1 cellular context compared by ENCODE assay signal in the genomic region with DNA sequence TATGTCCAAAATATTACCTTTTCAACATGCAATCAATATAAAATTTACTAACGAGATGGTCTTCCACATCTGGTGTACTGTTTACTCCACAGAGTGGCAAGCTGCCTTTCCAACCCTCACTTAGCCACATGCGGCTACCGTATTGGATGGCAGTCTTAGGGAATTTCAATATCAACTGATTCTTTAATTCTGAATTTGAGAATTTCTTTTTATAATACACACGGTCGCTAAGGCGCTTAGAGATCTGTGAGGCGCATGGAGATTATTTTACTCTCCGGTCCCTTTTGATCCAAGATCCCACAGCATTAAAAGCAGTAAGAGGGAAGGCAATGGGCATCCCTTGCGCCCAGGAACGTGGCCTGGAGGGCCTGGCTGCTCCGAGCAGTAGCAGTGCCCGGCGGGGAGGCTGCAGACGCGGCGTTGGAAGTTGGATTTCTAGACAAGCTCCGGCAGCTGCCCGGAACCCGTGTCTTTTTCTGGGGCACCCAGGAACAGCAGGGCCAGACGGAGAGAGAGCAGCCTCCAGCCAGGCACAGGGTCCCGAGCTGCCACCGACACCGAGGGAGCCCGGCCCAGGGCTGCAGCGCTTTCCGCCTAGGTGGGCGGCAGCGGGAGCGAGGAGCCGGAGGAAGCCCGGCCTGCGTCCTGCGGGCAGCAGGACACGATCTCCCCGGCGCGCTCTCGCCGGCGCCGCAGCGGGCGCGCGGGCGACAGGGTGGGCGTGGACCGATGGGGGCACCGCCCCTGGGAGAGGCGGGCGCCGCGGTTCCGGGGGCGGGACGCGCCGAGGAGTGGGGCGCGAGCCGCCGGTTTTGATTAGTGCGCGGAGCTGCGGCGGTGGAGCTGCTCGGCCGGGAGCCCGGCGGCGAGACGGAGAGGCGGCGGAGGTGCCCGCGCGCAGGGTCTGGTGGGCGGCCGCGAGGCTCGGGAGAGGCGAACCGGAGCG.
TF ChIP-seq lines count a peak whose summit lies in the region.

UGCG (plus strand) TSS at position 819 of the 946 bp plus-strand sequence. CDS start 402 bp downstream, outside the sequence.

TF ChIP-seq in HepG2, 621 proteins besides CTCF, POLR2A, EP300 and RAD21 (continued from another document and continues in another):
- TF ChIP-seq CENPBD1 (CRISPR knock-in tag; IDR thresholded peaks at IDR 0.05; ENCODE audit: borderline replicate concordance, low read depth) = no peak
- no peak for TF ChIP-seq SIX4 (CRISPR knock-in tag; IDR thresholded peaks at IDR 0.05)
- TF ChIP-seq, protein P1, sequence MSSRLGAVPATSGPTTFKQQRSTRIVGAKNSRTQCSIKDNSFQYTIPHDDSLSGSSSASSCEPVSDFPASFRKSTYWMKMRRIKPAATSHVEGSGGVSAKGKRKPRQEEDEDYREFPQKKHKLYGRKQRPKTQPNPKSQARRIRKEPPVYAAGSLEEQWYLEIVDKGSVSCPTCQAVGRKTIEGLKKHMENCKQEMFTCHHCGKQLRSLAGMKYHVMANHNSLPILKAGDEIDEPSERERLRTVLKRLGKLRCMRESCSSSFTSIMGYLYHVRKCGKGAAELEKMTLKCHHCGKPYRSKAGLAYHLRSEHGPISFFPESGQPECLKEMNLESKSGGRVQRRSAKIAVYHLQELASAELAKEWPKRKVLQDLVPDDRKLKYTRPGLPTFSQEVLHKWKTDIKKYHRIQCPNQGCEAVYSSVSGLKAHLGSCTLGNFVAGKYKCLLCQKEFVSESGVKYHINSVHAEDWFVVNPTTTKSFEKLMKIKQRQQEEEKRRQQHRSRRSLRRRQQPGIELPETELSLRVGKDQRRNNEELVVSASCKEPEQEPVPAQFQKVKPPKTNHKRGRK (CRISPR knock-in tag; IDR thresholded peaks at IDR 0.05) = no peak
- peak; percentile 32; the same call in 1 of the 2 replicates for TF ChIP-seq HOXA3 (CRISPR knock-in tag; IDR thresholded peaks at IDR 0.05)
- TF ChIP-seq RAD51 (IDR thresholded peaks at IDR 0.05; ENCODE audit: borderline replicate concordance) = no peak
- TF ChIP-seq, protein P2, sequence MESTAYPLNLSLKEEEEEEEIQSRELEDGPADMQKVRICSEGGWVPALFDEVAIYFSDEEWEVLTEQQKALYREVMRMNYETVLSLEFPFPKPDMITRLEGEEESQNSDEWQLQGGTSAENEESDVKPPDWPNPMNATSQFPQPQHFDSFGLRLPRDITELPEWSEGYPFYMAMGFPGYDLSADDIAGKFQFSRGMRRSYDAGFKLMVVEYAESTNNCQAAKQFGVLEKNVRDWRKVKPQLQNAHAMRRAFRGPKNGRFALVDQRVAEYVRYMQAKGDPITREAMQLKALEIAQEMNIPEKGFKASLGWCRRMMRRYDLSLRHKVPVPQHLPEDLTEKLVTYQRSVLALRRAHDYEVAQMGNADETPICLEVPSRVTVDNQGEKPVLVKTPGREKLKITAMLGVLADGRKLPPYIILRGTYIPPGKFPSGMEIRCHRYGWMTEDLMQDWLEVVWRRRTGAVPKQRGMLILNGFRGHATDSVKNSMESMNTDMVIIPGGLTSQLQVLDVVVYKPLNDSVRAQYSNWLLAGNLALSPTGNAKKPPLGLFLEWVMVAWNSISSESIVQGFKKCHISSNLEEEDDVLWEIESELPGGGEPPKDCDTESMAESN (CRISPR knock-in tag; conservative IDR thresholded peaks at IDR 0.05) = peak; percentile 97
- TF ChIP-seq, protein P3, sequence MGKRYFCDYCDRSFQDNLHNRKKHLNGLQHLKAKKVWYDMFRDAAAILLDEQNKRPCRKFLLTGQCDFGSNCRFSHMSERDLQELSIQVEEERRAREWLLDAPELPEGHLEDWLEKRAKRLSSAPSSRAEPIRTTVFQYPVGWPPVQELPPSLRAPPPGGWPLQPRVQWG (CRISPR knock-in tag; IDR thresholded peaks at IDR 0.05; ENCODE audit: borderline replicate concordance, low read depth) = no peak
- TF ChIP-seq ZNF577 (CRISPR knock-in tag; IDR thresholded peaks at IDR 0.05; ENCODE audit: borderline replicate concordance, low read depth) = no peak
- no peak for TF ChIP-seq NFYB (CRISPR knock-in tag; IDR thresholded peaks at IDR 0.05)
- TF ChIP-seq SAFB2 (CRISPR knock-in tag; IDR thresholded peaks at IDR 0.05; ENCODE audit: borderline replicate concordance, low read depth) = peak; percentile 77; the same call in 1 of the 2 replicates
- TF ChIP-seq, protein P4, sequence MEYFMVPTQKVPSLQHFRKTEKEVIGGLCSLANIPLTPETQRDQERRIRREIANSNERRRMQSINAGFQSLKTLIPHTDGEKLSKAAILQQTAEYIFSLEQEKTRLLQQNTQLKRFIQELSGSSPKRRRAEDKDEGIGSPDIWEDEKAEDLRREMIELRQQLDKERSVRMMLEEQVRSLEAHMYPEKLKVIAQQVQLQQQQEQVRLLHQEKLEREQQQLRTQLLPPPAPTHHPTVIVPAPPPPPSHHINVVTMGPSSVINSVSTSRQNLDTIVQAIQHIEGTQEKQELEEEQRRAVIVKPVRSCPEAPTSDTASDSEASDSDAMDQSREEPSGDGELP (IDR thresholded peaks at IDR 0.05; ENCODE audit: borderline replicate concordance, low read depth) = no peak
- TF ChIP-seq HIVEP1 (CRISPR knock-in tag; IDR thresholded peaks at IDR 0.05) = no peak
- no peak for TF ChIP-seq ZNF24 (IDR thresholded peaks at IDR 0.05)
- no peak; the same call in 1 of the 2 replicates for TF ChIP-seq ZNF441 (CRISPR knock-in tag; IDR thresholded peaks at IDR 0.05; ENCODE audit: borderline replicate concordance)
- TF ChIP-seq, protein P5, sequence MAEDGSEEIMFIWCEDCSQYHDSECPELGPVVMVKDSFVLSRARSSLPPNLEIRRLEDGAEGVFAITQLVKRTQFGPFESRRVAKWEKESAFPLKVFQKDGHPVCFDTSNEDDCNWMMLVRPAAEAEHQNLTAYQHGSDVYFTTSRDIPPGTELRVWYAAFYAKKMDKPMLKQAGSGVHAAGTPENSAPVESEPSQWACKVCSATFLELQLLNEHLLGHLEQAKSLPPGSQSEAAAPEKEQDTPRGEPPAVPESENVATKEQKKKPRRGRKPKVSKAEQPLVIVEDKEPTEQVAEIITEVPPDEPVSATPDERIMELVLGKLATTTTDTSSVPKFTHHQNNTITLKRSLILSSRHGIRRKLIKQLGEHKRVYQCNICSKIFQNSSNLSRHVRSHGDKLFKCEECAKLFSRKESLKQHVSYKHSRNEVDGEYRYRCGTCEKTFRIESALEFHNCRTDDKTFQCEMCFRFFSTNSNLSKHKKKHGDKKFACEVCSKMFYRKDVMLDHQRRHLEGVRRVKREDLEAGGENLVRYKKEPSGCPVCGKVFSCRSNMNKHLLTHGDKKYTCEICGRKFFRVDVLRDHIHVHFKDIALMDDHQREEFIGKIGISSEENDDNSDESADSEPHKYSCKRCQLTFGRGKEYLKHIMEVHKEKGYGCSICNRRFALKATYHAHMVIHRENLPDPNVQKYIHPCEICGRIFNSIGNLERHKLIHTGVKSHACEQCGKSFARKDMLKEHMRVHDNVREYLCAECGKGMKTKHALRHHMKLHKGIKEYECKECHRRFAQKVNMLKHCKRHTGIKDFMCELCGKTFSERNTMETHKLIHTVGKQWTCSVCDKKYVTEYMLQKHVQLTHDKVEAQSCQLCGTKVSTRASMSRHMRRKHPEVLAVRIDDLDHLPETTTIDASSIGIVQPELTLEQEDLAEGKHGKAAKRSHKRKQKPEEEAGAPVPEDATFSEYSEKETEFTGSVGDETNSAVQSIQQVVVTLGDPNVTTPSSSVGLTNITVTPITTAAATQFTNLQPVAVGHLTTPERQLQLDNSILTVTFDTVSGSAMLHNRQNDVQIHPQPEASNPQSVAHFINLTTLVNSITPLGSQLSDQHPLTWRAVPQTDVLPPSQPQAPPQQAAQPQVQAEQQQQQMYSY (CRISPR knock-in tag; IDR thresholded peaks at IDR 0.05) = no peak
- peak; percentile 35; the same call in 1 of the 2 replicates for TF ChIP-seq ZNF44 (CRISPR knock-in tag; IDR thresholded peaks at IDR 0.05)
- TF ChIP-seq ZNF790 (CRISPR knock-in tag; IDR thresholded peaks at IDR 0.05; ENCODE audit: borderline replicate concordance) = no peak
- no peak for TF ChIP-seq TARDBP (CRISPR knock-in tag; IDR thresholded peaks at IDR 0.05)
- TF ChIP-seq DNMT1 (CRISPR knock-in tag; IDR thresholded peaks at IDR 0.05) = no peak
- TF ChIP-seq NFE2L1 (CRISPR knock-in tag; IDR thresholded peaks at IDR 0.05; ENCODE audit: borderline replicate concordance) = no peak
- TF ChIP-seq, protein P6, sequence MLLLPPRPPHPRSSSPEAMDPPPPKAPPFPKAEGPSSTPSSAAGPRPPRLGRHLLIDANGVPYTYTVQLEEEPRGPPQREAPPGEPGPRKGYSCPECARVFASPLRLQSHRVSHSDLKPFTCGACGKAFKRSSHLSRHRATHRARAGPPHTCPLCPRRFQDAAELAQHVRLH (CRISPR knock-in tag; IDR thresholded peaks at IDR 0.05; ENCODE audit: borderline replicate concordance, low read depth) = peak; percentile 33; the same call in 1 of the 2 replicates
- TF ChIP-seq, protein P7, sequence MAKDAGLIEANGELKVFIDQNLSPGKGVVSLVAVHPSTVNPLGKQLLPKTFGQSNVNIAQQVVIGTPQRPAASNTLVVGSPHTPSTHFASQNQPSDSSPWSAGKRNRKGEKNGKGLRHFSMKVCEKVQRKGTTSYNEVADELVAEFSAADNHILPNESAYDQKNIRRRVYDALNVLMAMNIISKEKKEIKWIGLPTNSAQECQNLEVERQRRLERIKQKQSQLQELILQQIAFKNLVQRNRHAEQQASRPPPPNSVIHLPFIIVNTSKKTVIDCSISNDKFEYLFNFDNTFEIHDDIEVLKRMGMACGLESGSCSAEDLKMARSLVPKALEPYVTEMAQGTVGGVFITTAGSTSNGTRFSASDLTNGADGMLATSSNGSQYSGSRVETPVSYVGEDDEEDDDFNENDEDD (CRISPR knock-in tag; IDR thresholded peaks at IDR 0.05; ENCODE audit: borderline replicate concordance) = peak; percentile 15; the same call in 1 of the 2 replicates
- TF ChIP-seq ISL2 (CRISPR knock-in tag; IDR thresholded peaks at IDR 0.05) = 0 out of 2 replicates have a peak, but pooled peaks have one; percentile 38
- peak; percentile 93 for TF ChIP-seq ZIK1 (CRISPR knock-in tag; IDR thresholded peaks at IDR 0.05; ENCODE audit: borderline replicate concordance, low read depth)
- TF ChIP-seq ZNF224 (CRISPR knock-in tag; IDR thresholded peaks at IDR 0.05) = no peak
- peak; percentile 25; the same call in 1 of the 2 replicates for TF ChIP-seq SOX5 (CRISPR knock-in tag; IDR thresholded peaks at IDR 0.05; ENCODE audit: borderline replicate concordance)
- TF ChIP-seq, protein P8, sequence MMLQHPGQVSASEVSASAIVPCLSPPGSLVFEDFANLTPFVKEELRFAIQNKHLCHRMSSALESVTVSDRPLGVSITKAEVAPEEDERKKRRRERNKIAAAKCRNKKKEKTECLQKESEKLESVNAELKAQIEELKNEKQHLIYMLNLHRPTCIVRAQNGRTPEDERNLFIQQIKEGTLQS (CRISPR knock-in tag; IDR thresholded peaks at IDR 0.05) = no peak
- TF ChIP-seq, protein P9, sequence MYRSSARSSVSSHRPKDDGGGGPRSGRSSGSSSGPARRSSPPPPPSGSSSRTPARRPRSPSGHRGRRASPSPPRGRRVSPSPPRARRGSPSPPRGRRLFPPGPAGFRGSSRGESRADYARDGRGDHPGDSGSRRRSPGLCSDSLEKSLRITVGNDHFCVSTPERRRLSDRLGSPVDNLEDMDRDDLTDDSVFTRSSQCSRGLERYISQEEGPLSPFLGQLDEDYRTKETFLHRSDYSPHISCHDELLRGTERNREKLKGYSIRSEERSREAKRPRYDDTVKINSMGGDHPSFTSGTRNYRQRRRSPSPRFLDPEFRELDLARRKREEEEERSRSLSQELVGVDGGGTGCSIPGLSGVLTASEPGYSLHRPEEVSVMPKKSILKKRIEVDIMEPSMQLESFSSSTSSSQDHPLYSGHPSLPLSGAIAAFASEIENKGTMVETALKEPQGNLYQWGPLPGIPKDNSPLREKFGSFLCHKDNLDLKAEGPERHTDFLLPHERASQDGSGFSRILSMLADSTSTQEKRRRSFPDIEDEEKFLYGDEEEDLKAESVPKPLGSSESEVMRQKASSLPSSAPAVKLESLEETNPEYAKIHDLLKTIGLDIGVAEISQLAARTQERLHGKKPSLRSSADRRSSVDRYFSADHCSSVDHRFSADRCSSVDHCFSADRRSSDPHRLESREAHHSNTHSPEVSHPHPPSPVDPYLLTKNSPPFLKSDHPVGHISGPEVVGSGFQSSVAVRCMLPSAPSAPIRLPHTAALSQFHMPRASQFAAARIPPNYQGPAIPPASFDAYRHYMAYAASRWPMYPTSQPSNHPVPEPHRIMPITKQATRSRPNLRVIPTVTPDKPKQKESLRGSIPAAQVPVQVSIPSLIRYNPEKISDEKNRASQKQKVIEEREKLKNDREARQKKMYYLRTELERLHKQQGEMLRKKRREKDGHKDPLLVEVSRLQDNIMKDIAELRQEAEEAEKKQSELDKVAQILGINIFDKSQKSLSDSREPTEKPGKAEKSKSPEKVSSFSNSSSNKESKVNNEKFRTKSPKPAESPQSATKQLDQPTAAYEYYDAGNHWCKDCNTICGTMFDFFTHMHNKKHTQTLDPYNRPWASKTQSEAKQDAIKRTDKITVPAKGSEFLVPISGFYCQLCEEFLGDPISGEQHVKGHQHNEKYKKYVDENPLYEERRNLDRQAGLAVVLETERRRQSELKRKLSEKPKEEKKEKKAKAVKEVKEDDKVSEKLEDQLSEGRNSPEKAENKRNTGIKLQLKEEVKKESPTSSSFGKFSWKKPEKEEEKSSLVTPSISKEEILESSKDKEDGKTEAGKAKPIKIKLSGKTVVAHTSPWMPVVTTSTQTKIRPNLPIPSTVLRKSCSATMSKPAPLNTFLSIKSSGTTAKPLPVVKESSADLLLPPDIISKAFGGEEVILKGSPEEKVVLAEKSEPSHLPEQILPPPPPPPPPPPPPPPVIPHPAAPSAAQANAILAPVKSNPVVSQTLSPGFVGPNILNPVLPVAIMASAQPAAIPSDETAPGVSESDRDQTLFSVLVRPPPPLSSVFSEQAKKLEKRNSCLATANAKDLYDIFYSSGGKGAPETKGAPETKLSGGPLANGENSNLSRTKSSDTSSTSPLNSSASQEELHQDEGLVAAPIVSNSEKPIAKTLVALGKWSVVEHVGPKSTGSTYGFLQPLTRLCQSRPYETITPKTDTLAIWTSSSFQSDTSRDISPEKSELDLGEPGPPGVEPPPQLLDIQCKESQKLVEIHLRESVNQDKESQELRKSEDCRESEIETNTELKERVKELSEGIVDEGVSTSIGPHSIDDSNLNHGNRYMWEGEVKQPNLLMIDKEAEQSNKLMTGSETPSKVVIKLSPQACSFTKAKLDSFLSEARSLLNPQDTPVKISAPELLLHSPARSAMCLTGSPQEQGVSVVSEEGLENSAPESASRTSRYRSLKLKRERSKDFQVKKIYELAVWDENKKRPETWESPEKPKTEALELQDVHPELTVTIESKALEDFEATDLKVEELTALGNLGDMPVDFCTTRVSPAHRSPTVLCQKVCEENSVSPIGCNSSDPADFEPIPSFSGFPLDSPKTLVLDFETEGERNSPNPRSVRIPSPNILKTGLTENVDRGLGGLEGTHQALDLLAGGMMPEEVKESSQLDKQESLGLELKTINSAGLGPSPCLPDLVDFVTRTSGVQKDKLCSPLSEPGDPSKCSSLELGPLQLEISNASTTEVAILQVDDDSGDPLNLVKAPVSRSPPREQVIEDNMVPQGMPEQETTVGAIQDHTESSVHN (CRISPR knock-in tag; IDR thresholded peaks at IDR 0.05) = no peak
